13 cellular contexts compared by ENCODE assay signal in genomic region chr5:375921-376871, GRCh38. TPM values are rescaled to one million over a fixed set of nuclear protein-coding genes. Genes with fewer than 3 reads are reported as not detected.
DNase-seq lines count a peak whose midpoint lies in the region; ATAC-seq, FAIRE-seq and TF ChIP-seq lines count a peak whose summit lies in the region.
"Had no signal": no experiment of that assay in that cellular context is flagged by ENCODE, and none has a peak within 500 bp of the region (broad histone marks: within the 10 kb centered on the region; RNA-seq: fewer than 3 reads in every experiment).

No MANE protein-coding gene starts in this region.

- ATAC-seq in activated T-helper 17 cell treated with anti-CD3 and anti-CD28 coated beads, Interleukin-2, amount 50 U/mL, for 72 hours (replicated peaks): no peak
- no peak for ATAC-seq in HG03039 (IDR thresholded peaks at IDR 0.05; ENCODE audit: unreplicated experiment)
- ATAC-seq: right cardiac atrium had no signal

- no peak overlapping the region for H3K9ac ChIP-seq in Karpas-422 (ENCODE audit: low read length)

- H3K27me3 ChIP-seq in Karpas-422 (ENCODE audit: low read length): no peaks in the 10 kb centered on the region

- no peaks in the 10 kb centered on the region for H3K36me3 ChIP-seq in Karpas-422 (ENCODE audit: insufficient read depth, low read length)

- H2AFZ ChIP-seq in Karpas-422 (ENCODE audit: low read length): no peak overlapping the region

- no peaks in the 10 kb centered on the region for H3K9me2 ChIP-seq in Karpas-422 (replicated peaks; ENCODE audit: insufficient read depth, low read length)

- H3K27me3 Mint-ChIP-seq in activated T-helper 17 cell treated with anti-CD3 and anti-CD28 coated beads, Interleukin-2, amount 50 U/mL, for 72 hours: no peaks in the 10 kb centered on the region
- H3K27me3 Mint-ChIP-seq: CD4-positive, CD25-positive, alpha-beta regulatory T cell had no signal

- no peaks in the 10 kb centered on the region for H3K9me3 ChIP-seq in Karpas-422 (ENCODE audit: low read length)

- FAIRE-seq in D721Med (lab: Jason Lieb, UNC): no peak

- H3K4me3 Mint-ChIP-seq in activated T-helper 17 cell treated with anti-CD3 and anti-CD28 coated beads, Interleukin-2, amount 50 U/mL, for 72 hours: peak overlapping the region; percentile 27
- H3K4me3 Mint-ChIP-seq: memory B cell had no signal

- no peak overlapping the region for H3K27ac ChIP-seq in Karpas-422 (ENCODE audit: low read length)

- peak overlapping the region; percentile 94 for H3K27ac Mint-ChIP-seq in activated T-helper 17 cell treated with anti-CD3 and anti-CD28 coated beads, Interleukin-2, amount 50 U/mL, for 72 hours
- H3K27ac Mint-ChIP-seq: memory B cell had no signal

- H3K4me3 ChIP-seq in Karpas-422 (ENCODE audit: low read length): no peak overlapping the region

- no peaks in the 10 kb centered on the region for H4K20me1 ChIP-seq in Karpas-422 (ENCODE audit: insufficient read depth, low read depth, low read length)

- no peak overlapping the region for H3K4me2 ChIP-seq in Karpas-422 (ENCODE audit: low read depth, low read length, poor library complexity, severe bottlenecking)

- no peaks in the 10 kb centered on the region for H3K4me1 ChIP-seq in Karpas-422 (ENCODE audit: low read length)

- TF ChIP-seq CTCF in D721Med (IDR thresholded peaks at IDR 0.05; ENCODE audit: insufficient read depth, missing control alignments): no peak

- DNase-seq in stimulated activated CD4-positive, alpha-beta T cell treated with anti-CD3 and anti-CD28 coated beads, Interleukin-15, amount 100 ng/mL, for 24 hours: peak; percentile 4
- no peak for DNase-seq in stimulated activated CD4-positive, alpha-beta T cell treated with anti-CD3 and anti-CD28 coated beads, Interleukin-12 subunit alpha, Interleukin-12 subunit beta, amount 100 ng/mL, for 4 hours
- DNase-seq in mesenteric fat pad (ENCODE audit: low spot score) (peak; percentile 81), Karpas-422 (no peak), D721Med (ENCODE audit: insufficient read length, low spot score) (no peak), nucleus accumbens (lab: John Stamatoyannopoulos, UW) (no peak)
- DNase-seq: CD4-positive, CD25-positive, alpha-beta regulatory T cell; NCI-H1048; NCI-H524 had no signal

- H3K36me3 Mint-ChIP-seq in activated T-helper 17 cell treated with anti-CD3 and anti-CD28 coated beads, Interleukin-2, amount 50 U/mL, for 72 hours (ENCODE audit: low read depth): peaks cover 58% of the 10 kb centered on the region
- H3K36me3 Mint-ChIP-seq: CD4-positive, CD25-positive, alpha-beta regulatory T cell; memory B cell had no signal

- peaks cover 32% of the 10 kb centered on the region for H3K4me1 Mint-ChIP-seq in activated T-helper 17 cell treated with anti-CD3 and anti-CD28 coated beads, Interleukin-2, amount 50 U/mL, for 72 hours
- H3K4me1 Mint-ChIP-seq: memory B cell had no signal

- H3K79me2 ChIP-seq in Karpas-422 (ENCODE audit: low read length): no peaks in the 10 kb centered on the region

- H3K9me3 Mint-ChIP-seq in activated T-helper 17 cell treated with anti-CD3 and anti-CD28 coated beads, Interleukin-2, amount 50 U/mL, for 72 hours: no peaks in the 10 kb centered on the region
- H3K9me3 Mint-ChIP-seq: CD4-positive, CD25-positive, alpha-beta regulatory T cell; memory B cell had no signal

RNA-seq across cellular contexts. Expression of gene AHRR, which starts 54.7 kb away (rescaled TPM):
- 10 to 100 TPM; 49.5 to 78.1 TPM for total RNA-seq in activated T-helper 17 cell treated with anti-CD3 and anti-CD28 coated beads, Interleukin-2, amount 50 U/mL, for 72 hours
- total RNA-seq in mesenteric fat pad: 4.5 TPM
- 2.5 and 2.6 TPM in 2 replicates for total RNA-seq in Karpas-422 (2014; rRNA removed; shearing (Covaris generic); ENCODE audit: low replicate concordance)

Comparison
In these comparisons a context has a peak if more than half of its experiments do, and no peak if none do; other contexts are left out.
1. DNase-seq: peak in stimulated activated CD4-positive, alpha-beta T cell treated with anti-CD3 and anti-CD28 coated beads, Interleukin-15, amount 100 ng/mL, for 24 hours (single experiment) and mesenteric fat pad (single experiment); none in stimulated activated CD4-positive, alpha-beta T cell treated with anti-CD3 and anti-CD28 coated beads, Interleukin-12 subunit alpha, Interleukin-12 subunit beta, amount 100 ng/mL, for 4 hours (single experiment), Karpas-422 (single experiment), D721Med (single experiment) and nucleus accumbens (0 of 56).